ENCODE assay signal across 21 cellular contexts in genomic region chr20:64095927-64096326, GRCh38. TPM values are rescaled to one million over a fixed set of nuclear protein-coding genes. Genes with fewer than 3 reads are reported as not detected.
DNase-seq lines count a peak whose midpoint lies in the region; ATAC-seq, FAIRE-seq and TF ChIP-seq lines count a peak whose summit lies in the region.
"Had no signal": no experiment of that assay in that cellular context is flagged by ENCODE, and none has a peak within 500 bp of the region (broad histone marks: within the 10 kb centered on the region; RNA-seq: fewer than 3 reads in every experiment).

No MANE protein-coding gene starts in this region.

- H3K4me1 ChIP-seq in HEK293 (ENCODE audit: control insufficient read depth, insufficient read depth, low read length) (no peaks in the 10 kb centered on the region), GM12878 (ENCODE audit: control insufficient read depth, insufficient read depth, low read length) (peaks cover 16% of the 10 kb centered on the region), upper lobe of left lung (no peaks in the 10 kb centered on the region)

- no peak for TF ChIP-seq RAD21 in GM12878 (IDR thresholded peaks at IDR 0.05; ENCODE audit: insufficient read depth, low read depth, low read length)

- H3K9ac ChIP-seq in GM12878 (ENCODE audit: control insufficient read depth, insufficient read depth, low read length), result no peak overlapping the region

- BruUV-seq in GM12878 (replicated peaks; lab: Mats Ljungman, UMichigan), result no TSS peak

- RAD21 ChIA-PET in GM12878 (lab: Charles Lee; ENCODE audit: unreplicated experiment), result interaction anchor here (1.3 kb wide), 1 partner anchor 25 kb away, joined by 3 read pairs; no protein-coding TSS in a partner anchor

- intact Hi-C loops in GM12878 (cut with micrococcal nuclease; ENCODE audit: unreplicated experiment) (no loop called here), left colon (cut with DNase I, micrococcal nuclease) (no loop called here)

- SMC1A ChIA-PET in GM12878 (lab: Charles Lee; ENCODE audit: uncharacterized antibody, unreplicated experiment), result no interaction called here

- H3K9me3 ChIP-seq in HEK293 (ENCODE audit: control insufficient read depth, insufficient read depth, low read depth, low read length) (no peaks in the 10 kb centered on the region), GM12878 (replicated peaks; ENCODE audit: control insufficient read depth, insufficient read depth, low read length) (no peaks in the 10 kb centered on the region), upper lobe of left lung (no peaks in the 10 kb centered on the region)

- H3K4me3 ChIP-seq in HEK293 (ENCODE audit: low read depth, low read length) (no peak overlapping the region), GM12878 (no peak overlapping the region), upper lobe of left lung (no peak overlapping the region)

- no peaks in the 10 kb centered on the region for H3K36me3 ChIP-seq in HEK293 (ENCODE audit: control insufficient read depth in 2 of 2, insufficient read depth in 1 of 2, low read length in 2 of 2)
- H3K36me3 ChIP-seq in GM12878 (ENCODE audit: control insufficient read depth in 2 of 2, insufficient read depth in 2 of 2, low read length in 1 of 2), result no peaks in the 10 kb centered on the region
- peaks cover 0 to 8% (median 3%) of the 10 kb centered on the region in 4 donors for H3K36me3 ChIP-seq in upper lobe of left lung

- H3K27ac ChIP-seq in HEK293 (ENCODE audit: extremely low read depth, low read depth, low read length), result no peak overlapping the region
- no peak overlapping the region for H3K27ac ChIP-seq in GM12878 (ENCODE audit: control insufficient read depth, insufficient read depth)
- no peak overlapping the region for H3K27ac ChIP-seq in upper lobe of left lung

- TF ChIP-seq CTCF in HEK293 (tag by site-specific recombination; IDR thresholded peaks at IDR 0.05) (no peak), GM12878 (IDR thresholded peaks at IDR 0.05 in 2 of 3, conservative IDR thresholded peaks at IDR 0.05 in 1 of 3; ENCODE audit: control insufficient read depth in 2 of 3, extremely low read depth in 1 of 3, insufficient read depth in 1 of 3, low read depth in 3 of 3, low read length in 3 of 3) (no peak), upper lobe of left lung (IDR thresholded peaks at IDR 0.05) (no peak)

- peak; percentile 40 for ATAC-seq in GM12878
- ATAC-seq in left colon, result no peak
- ATAC-seq in upper lobe of left lung (ENCODE audit: low FRiP score in 2 of 2), result no peak
- ATAC-seq: PC-3, SK-N-SH treated with all-trans-retinoic acid at 6 μM for 48 hours had no signal

- in situ Hi-C loops in GM12878 (cut with MboI), result no loop called here

- H3K79me2 ChIP-seq in GM12878 (ENCODE audit: control insufficient read depth, insufficient read depth, low read length), result no peaks in the 10 kb centered on the region

- CTCF ChIA-PET in HEK293 (lab: Yijun Ruan, JAX) (interaction anchor here (0.8 kb wide), 1 partner anchor 25 kb away, joined by 3 read pairs; no protein-coding TSS in a partner anchor), GM12878 (lab: Yijun Ruan, JAX) (interaction anchor here (0.8 kb wide), 1 partner anchor 25 kb away, joined by 3 read pairs; no protein-coding TSS in a partner anchor)

- 23% methylated on average over 11 of the region's 11 CpGs for WGBS in GM12878 (ENCODE audit: insufficient coverage, insufficient replicate concordance, low lambda C conversion rate, missing lambda C conversion rate)
- WGBS in upper lobe of left lung, 2 donors, result 80 to 84% methylated on average over 8 to 11 of the region's 11 CpGs

- DNase-seq in COLO668 (lab: John Stamatoyannopoulos, UW; ENCODE audit: unreplicated experiment), result peak; percentile 23
- no peak for DNase-seq in GM12878 (ENCODE audit: low read depth, low spot score)
- DNase-seq in NCI-H748 treated with DMSO at 0.1 percent for 48 hours (lab: John Stamatoyannopoulos, UW), result no peak
- no peak for DNase-seq in left colon
- no peak for DNase-seq in upper lobe of left lung
- DNase-seq: C1 segment of cervical spinal cord; CD8-positive, alpha-beta memory T cell; DMS79 treated with DMSO at 0.1 percent for 48 hours; H7; Karpas-422; NCI-H1417 treated with DMSO at 0.1 percent for 48 hours; NCI-H187 treated with DMSO at 0.1 percent for 48 hours; NCI-H2227 treated with DMSO at 0.1 percent for 48 hours; NCI-H524; PC-3; RPMI8226; SIG-M5 had no signal

- no peaks in the 10 kb centered on the region for H4K20me1 ChIP-seq in GM12878 (ENCODE audit: control insufficient read depth, insufficient read depth)

- FAIRE-seq in GM12878 (lab: Jason Lieb, UNC), result no peak
- FAIRE-seq: D721Med had no signal

- TF ChIP-seq EP300 in GM12878 (IDR thresholded peaks at IDR 0.05; ENCODE audit: borderline replicate concordance in 1 of 2, control insufficient read depth in 1 of 2, low read depth in 2 of 2, low read length in 2 of 2) (no peak), upper lobe of left lung (IDR thresholded peaks at IDR 0.05) (no peak)

- TF ChIP-seq POLR2A in GM12878 (IDR thresholded peaks at IDR 0.05; ENCODE audit: low read depth, low read length) (no peak), upper lobe of left lung (IDR thresholded peaks at IDR 0.05) (no peak)

- H2AFZ ChIP-seq in GM12878 (ENCODE audit: control insufficient read depth, low read depth, low read length), result no peak overlapping the region

- H3K27me3 ChIP-seq in GM12878 (replicated peaks in 1 of 2; ENCODE audit: control insufficient read depth in 2 of 2, insufficient read depth in 2 of 2, low read length in 1 of 2), result peaks cover 0 to 3% of the 10 kb centered on the region in 2 experiments; a peak in 1 of 4 replicates
- no peaks in the 10 kb centered on the region for H3K27me3 ChIP-seq in upper lobe of left lung

- H3K4me2 ChIP-seq in GM12878 (ENCODE audit: control insufficient read depth, insufficient read depth), result no peak overlapping the region; the same call in 1 of the 2 replicates

- POLR2A ChIA-PET in HEK293 (lab: Yijun Ruan, JAX), result no interaction called here
- POLR2A ChIA-PET in GM12878 (lab: Charles Lee), result no interaction called here

RNA-seq across cellular contexts. Expression of gene NPBWR2, which starts 11.4 kb away (rescaled TPM):
- not detected in 2 replicates for total RNA-seq in GM12878 (2013; cell fraction: nucleolus; rRNA removed)
- total RNA-seq in GM12878 (2014; rRNA removed) (not detected in 2 replicates), GM12878 (2014; rRNA removed; fragmentation: Illumina TruSeq; extraction: Trizol) (not detected in 2 replicates), GM12878 (2021) (not detected in 2 replicates), left colon (not detected), upper lobe of left lung (not detected)
- polyA plus RNA-seq in GM12878 (2011; ENCODE audit: low read depth), result not detected
- polyA plus RNA-seq in GM12878 (2011; rRNA removed) (not detected in 2 replicates), GM12878 (2014; fragmentation: Illumina TruSeq; extraction: Trizol) (not detected in 2 replicates), GM12878 (2014; fragmentation: Nextera tagmentation; extraction: Ambion mirVana) (not detected), GM12878 (2014; rRNA removed) (not detected in 2 replicates), GM12878 (2016; fragmentation: Nextera tagmentation; extraction: Ambion mirVana) (not detected)
- polyA plus RNA-seq in GM12878 (2011; cell fraction: cytosol; rRNA removed), result not detected in 2 replicates
- 0.07 TPM in 1 of 2 replicates, not detected in the other for polyA plus RNA-seq in GM12878 (2011; cell fraction: nucleus; rRNA removed)
- polyA plus RNA-seq in GM12878 (2012), result not detected in 2 replicates
- not detected in 2 replicates for polyA minus RNA-seq in GM12878 (2011; rRNA and poly(A)+ RNA removed)
- not detected in 2 replicates for polyA minus RNA-seq in GM12878 (2011; cell fraction: cytosol; rRNA and poly(A)+ RNA removed)
- 0.24 TPM in 1 of 2 replicates, not detected in the other for polyA minus RNA-seq in GM12878 (2011; cell fraction: nucleus; rRNA and poly(A)+ RNA removed)
- total RNA-seq: CD8-positive, alpha-beta memory T cell; H7; MCF 10A; PC-3 had no signal
- polyA plus RNA-seq: CD8-positive, alpha-beta memory T cell had no signal

RNA-seq across cellular contexts. Expression of gene LKAAEAR1, which starts 11.7 kb away (rescaled TPM):
- not detected in 2 replicates for total RNA-seq in GM12878 (2013; cell fraction: nucleolus; rRNA removed)
- total RNA-seq in GM12878 (2014; rRNA removed) (not detected in 2 replicates), GM12878 (2014; rRNA removed; fragmentation: Illumina TruSeq; extraction: Trizol) (not detected in 2 replicates), GM12878 (2021) (not detected in 2 replicates), left colon (not detected), upper lobe of left lung (1 to 10 TPM in 4 of 6 donors, not detected in 2; 1.3 to 7.8 (median 4.9) TPM)
- not detected for polyA plus RNA-seq in GM12878 (2011; ENCODE audit: low read depth)
- polyA plus RNA-seq in GM12878 (2011; rRNA removed) (not detected in 2 replicates), GM12878 (2014; fragmentation: Illumina TruSeq; extraction: Trizol) (not detected in 2 replicates), GM12878 (2014; fragmentation: Nextera tagmentation; extraction: Ambion mirVana) (not detected), GM12878 (2014; rRNA removed) (not detected in 2 replicates), GM12878 (2016; fragmentation: Nextera tagmentation; extraction: Ambion mirVana) (not detected)
- polyA plus RNA-seq in GM12878 (2011; cell fraction: cytosol; rRNA removed), result not detected in 2 replicates
- polyA plus RNA-seq in GM12878 (2011; cell fraction: nucleus; rRNA removed), result not detected in 2 replicates
- not detected in 2 replicates for polyA plus RNA-seq in GM12878 (2012)
- not detected in 2 replicates for polyA minus RNA-seq in GM12878 (2011; rRNA and poly(A)+ RNA removed)
- polyA minus RNA-seq in GM12878 (2011; cell fraction: cytosol; rRNA and poly(A)+ RNA removed), result not detected in 2 replicates
- polyA minus RNA-seq in GM12878 (2011; cell fraction: nucleus; rRNA and poly(A)+ RNA removed), result not detected in 2 replicates
- total RNA-seq: MCF 10A had no signal

RNA-seq across cellular contexts. Expression of gene OPRL1, which starts 16.0 kb away (rescaled TPM):
- total RNA-seq in GM12878 (2013; cell fraction: nucleolus; rRNA removed), result 0.69 and 0.71 TPM in 2 replicates
- total RNA-seq in GM12878 (2014; rRNA removed), result 0.34 and 0.38 TPM in 2 replicates
- 0.09 and 0.14 TPM in 2 replicates for total RNA-seq in GM12878 (2014; rRNA removed; fragmentation: Illumina TruSeq; extraction: Trizol)
- 0.41 and 0.51 TPM in 2 replicates for total RNA-seq in GM12878 (2021)
- 0.29 TPM for polyA plus RNA-seq in GM12878 (2011; ENCODE audit: low read depth)
- polyA plus RNA-seq in GM12878 (2011; rRNA removed), result 0.14 and 0.38 TPM in 2 replicates
- 0.42 and 0.48 TPM in 2 replicates for polyA plus RNA-seq in GM12878 (2011; cell fraction: cytosol; rRNA removed)
- polyA plus RNA-seq in GM12878 (2011; cell fraction: nucleus; rRNA removed), result 0.97 and 1.1 TPM in 2 replicates
- polyA plus RNA-seq in GM12878 (2012), result 0.58 and 0.86 TPM in 2 replicates
- 0.15 TPM in 1 of 2 replicates, not detected in the other for polyA plus RNA-seq in GM12878 (2014; fragmentation: Illumina TruSeq; extraction: Trizol)
- under 1 TPM in 1 of 2 experiments, not detected in 1; 0.04 TPM for polyA plus RNA-seq in GM12878 (2014; fragmentation: Nextera tagmentation; extraction: Ambion mirVana)
- polyA plus RNA-seq in GM12878 (2014; rRNA removed), result 0.27 and 0.36 TPM in 2 replicates
- under 1 TPM; 0.12 to 0.24 TPM for polyA plus RNA-seq in GM12878 (2016; fragmentation: Nextera tagmentation; extraction: Ambion mirVana)
- polyA minus RNA-seq in GM12878 (2011; rRNA and poly(A)+ RNA removed), result 0.37 and 0.88 TPM in 2 replicates
- polyA minus RNA-seq in GM12878 (2011; cell fraction: cytosol; rRNA and poly(A)+ RNA removed), result 0.31 TPM in 1 of 2 replicates, not detected in the other
- polyA minus RNA-seq in GM12878 (2011; cell fraction: nucleus; rRNA and poly(A)+ RNA removed), result 0.19 and 0.24 TPM in 2 replicates
- under 1 TPM; 0.15 to 0.17 TPM for total RNA-seq in left colon
- 1 to 10 TPM; 1.7 to 3.1 (median 2.6) TPM for total RNA-seq in upper lobe of left lung

RNA-seq across cellular contexts. Expression of gene RGS19, which starts 16.6 kb away (rescaled TPM):
- total RNA-seq in GM12878 (2013; cell fraction: nucleolus; rRNA removed), result 36.2 and 39.2 TPM in 2 replicates
- total RNA-seq in GM12878 (2014; rRNA removed), result 56.0 and 62.4 TPM in 2 replicates
- 15.2 and 15.3 TPM in 2 replicates for total RNA-seq in GM12878 (2014; rRNA removed; fragmentation: Illumina TruSeq; extraction: Trizol)
- 47.1 and 51.0 TPM in 2 replicates for total RNA-seq in GM12878 (2021)
- polyA plus RNA-seq in GM12878 (2011; ENCODE audit: low read depth), result 7.5 TPM
- polyA plus RNA-seq in GM12878 (2011; rRNA removed), result 22.6 and 34.7 TPM in 2 replicates
- 51.6 and 94.5 TPM in 2 replicates for polyA plus RNA-seq in GM12878 (2011; cell fraction: cytosol; rRNA removed)
- polyA plus RNA-seq in GM12878 (2011; cell fraction: nucleus; rRNA removed), result 56.1 and 57.8 TPM in 2 replicates
- 39.7 and 39.8 TPM in 2 replicates for polyA plus RNA-seq in GM12878 (2012)
- 4.7 and 9.6 TPM in 2 replicates for polyA plus RNA-seq in GM12878 (2014; fragmentation: Illumina TruSeq; extraction: Trizol)
- polyA plus RNA-seq in GM12878 (2014; fragmentation: Nextera tagmentation; extraction: Ambion mirVana), result 1 to 10 TPM in 1 of 2 experiments, under 1 TPM in 1; 0.82 to 3.3 TPM
- 61.4 and 64.3 TPM in 2 replicates for polyA plus RNA-seq in GM12878 (2014; rRNA removed)
- polyA plus RNA-seq in GM12878 (2016; fragmentation: Nextera tagmentation; extraction: Ambion mirVana), result 10 to 100 TPM; 45.0 to 53.5 TPM
- polyA minus RNA-seq in GM12878 (2011; rRNA and poly(A)+ RNA removed), result 21.4 and 38.2 TPM in 2 replicates
- polyA minus RNA-seq in GM12878 (2011; cell fraction: cytosol; rRNA and poly(A)+ RNA removed), result 21.9 and 23.7 TPM in 2 replicates
- 14.7 and 21.8 TPM in 2 replicates for polyA minus RNA-seq in GM12878 (2011; cell fraction: nucleus; rRNA and poly(A)+ RNA removed)
- 1 to 10 TPM; 3.4 to 5.9 TPM for total RNA-seq in left colon
- 10 to 100 TPM; 21.5 to 70.8 (median 55.6) TPM for total RNA-seq in upper lobe of left lung

RNA-seq across cellular contexts. Expression of gene TCEA2, which starts 32.9 kb away (rescaled TPM):
- total RNA-seq in GM12878 (2013; cell fraction: nucleolus; rRNA removed), result 10.1 and 12.7 TPM in 2 replicates
- total RNA-seq in GM12878 (2014; rRNA removed), result 13.4 and 17.2 TPM in 2 replicates
- 8.8 and 9.3 TPM in 2 replicates for total RNA-seq in GM12878 (2014; rRNA removed; fragmentation: Illumina TruSeq; extraction: Trizol)
- total RNA-seq in GM12878 (2021), result 38.0 and 42.5 TPM in 2 replicates
- 23.0 TPM for polyA plus RNA-seq in GM12878 (2011; ENCODE audit: low read depth)
- 11.4 and 13.2 TPM in 2 replicates for polyA plus RNA-seq in GM12878 (2011; rRNA removed)
- 25.9 and 26.5 TPM in 2 replicates for polyA plus RNA-seq in GM12878 (2011; cell fraction: cytosol; rRNA removed)
- polyA plus RNA-seq in GM12878 (2011; cell fraction: nucleus; rRNA removed), result 84.3 and 88.7 TPM in 2 replicates
- 27.4 and 30.3 TPM in 2 replicates for polyA plus RNA-seq in GM12878 (2012)
- 2.8 and 10.8 TPM in 2 replicates for polyA plus RNA-seq in GM12878 (2014; fragmentation: Illumina TruSeq; extraction: Trizol)
- polyA plus RNA-seq in GM12878 (2014; fragmentation: Nextera tagmentation; extraction: Ambion mirVana), result 10 to 100 TPM in 1 of 2 experiments, 1 to 10 TPM in 1; 3.4 to 12.3 TPM
- polyA plus RNA-seq in GM12878 (2014; rRNA removed), result 17.8 and 26.0 TPM in 2 replicates
- 10 to 100 TPM; 21.2 to 22.0 TPM for polyA plus RNA-seq in GM12878 (2016; fragmentation: Nextera tagmentation; extraction: Ambion mirVana)
- polyA minus RNA-seq in GM12878 (2011; rRNA and poly(A)+ RNA removed), result 7.1 and 14.5 TPM in 2 replicates
- 6.0 and 6.2 TPM in 2 replicates for polyA minus RNA-seq in GM12878 (2011; cell fraction: cytosol; rRNA and poly(A)+ RNA removed)
- polyA minus RNA-seq in GM12878 (2011; cell fraction: nucleus; rRNA and poly(A)+ RNA removed), result 15.2 and 18.4 TPM in 2 replicates
- total RNA-seq in left colon, result 1 to 10 TPM; 7.9 to 9.9 TPM
- total RNA-seq in upper lobe of left lung, result 10 to 100 TPM; 21.7 to 56.0 (median 28.4) TPM
